In genomic region chr5:9381464-9381863, GRCh38 we compare ENCODE assay signal across 15 cellular contexts.
DNase-seq lines count a peak whose midpoint lies in the region; ATAC-seq and TF ChIP-seq lines count a peak whose summit lies in the region.
"Had no signal": no experiment of that assay in that cellular context is flagged by ENCODE, and none has a peak within 500 bp of the region (broad histone marks: within the 10 kb centered on the region; RNA-seq: fewer than 3 reads in every experiment).

No MANE protein-coding gene starts in this region.

- TF ChIP-seq POLR2A in transverse colon (IDR thresholded peaks at IDR 0.05): no peak
- TF ChIP-seq POLR2A in esophagus squamous epithelium (IDR thresholded peaks at IDR 0.05): no peak

- TF ChIP-seq CTCF in transverse colon (IDR thresholded peaks at IDR 0.05) (no peak), esophagus squamous epithelium (IDR thresholded peaks at IDR 0.05) (no peak)

- in situ Hi-C loops in transverse colon (cut with MboI; ENCODE audit: low pct_ligation_motif_present in 1 of 4, low pct_unique_long_range_greater_than_20kb in 1 of 4, low sequenced_read_pairs in 3 of 4): no loop called here

- peak; percentile 94 for ATAC-seq in GM18861 (IDR thresholded peaks at IDR 0.05; ENCODE audit: unreplicated experiment)
- peak; percentile 91 for ATAC-seq in GM21390 (IDR thresholded peaks at IDR 0.05; ENCODE audit: unreplicated experiment)
- peak; percentile 92 for ATAC-seq in HG02973 (IDR thresholded peaks at IDR 0.05; ENCODE audit: unreplicated experiment)
- ATAC-seq in HG03571 (IDR thresholded peaks at IDR 0.05; ENCODE audit: unreplicated experiment): peak; percentile 79

- DNase-seq in transverse colon: no peak
- DNase-seq in SK-N-DZ (ENCODE audit: low spot score): no peak
- DNase-seq in NCI-H146 treated with DMSO at 0.1 percent for 48 hours (lab: John Stamatoyannopoulos, UW; ENCODE audit: unreplicated experiment): no peak
- no peak for DNase-seq in esophagus squamous epithelium (lab: John Stamatoyannopoulos, UW)
- DNase-seq: activated CD4-positive, alpha-beta T cell treated with anti-CD3 and anti-CD28 coated beads for 4 hours; activated T-cell treated with anti-CD3 and anti-CD28 coated beads, Interleukin-2, amount 50 U/mL, for 48 hours; anterior cingulate cortex; C1 segment of cervical spinal cord; GOT3; NCI-H1092 treated with DMSO at 0.1 percent for 48 hours had no signal

- intact Hi-C loops in transverse colon (cut with DNase I; ENCODE audit: low total_unique reads): no loop called here
- intact Hi-C loops in esophagus squamous epithelium (cut with DNase I): no loop called here

- H3K36me3 ChIP-seq in transverse colon (peaks cover 0 to 10% (median 2%) of the 10 kb centered on the region in 4 donors), esophagus squamous epithelium (no peaks in the 10 kb centered on the region)

- no peaks in the 10 kb centered on the region for H3K9me3 ChIP-seq in transverse colon
- H3K9me3 ChIP-seq in esophagus squamous epithelium: no peaks in the 10 kb centered on the region

- no peak overlapping the region for H3K27ac ChIP-seq in transverse colon
- no peak overlapping the region for H3K27ac ChIP-seq in esophagus squamous epithelium

- H3K4me3 ChIP-seq in transverse colon (no peak overlapping the region), esophagus squamous epithelium (no peak overlapping the region)
- H3K4me3 ChIP-seq: smooth muscle cell had no signal

- no peaks in the 10 kb centered on the region for H3K4me1 ChIP-seq in transverse colon
- peaks cover 0 to 11% (median 4%) of the 10 kb centered on the region in 3 donors for H3K4me1 ChIP-seq in esophagus squamous epithelium

- H3K27me3 ChIP-seq in transverse colon (no peaks in the 10 kb centered on the region), esophagus squamous epithelium (no peaks in the 10 kb centered on the region)

- TF ChIP-seq EP300 in transverse colon (IDR thresholded peaks at IDR 0.05; ENCODE audit: low read depth): no peak
